13 cellular contexts compared by ENCODE assay signal in the genomic region with DNA sequence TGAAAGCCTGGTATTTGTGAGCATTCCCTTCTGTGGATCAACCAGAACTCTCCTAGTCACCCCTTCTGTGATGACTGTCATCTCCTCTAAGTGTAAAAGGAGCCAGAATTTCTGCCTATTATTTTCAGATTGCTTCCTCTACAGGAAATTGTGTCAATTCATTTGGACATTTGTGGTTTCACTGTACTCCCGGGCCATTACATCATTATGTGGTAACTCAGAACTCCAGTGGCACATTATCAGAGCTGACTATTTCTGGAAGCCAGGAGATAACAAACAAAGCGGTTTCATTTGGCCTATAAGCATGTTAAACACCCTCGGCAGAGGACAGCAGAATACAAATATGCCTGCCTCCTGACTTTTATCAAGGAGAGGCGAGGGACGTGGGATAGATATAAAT.
DNase-seq lines count a peak whose midpoint lies in the region; ATAC-seq and TF ChIP-seq lines count a peak whose summit lies in the region.
"Had no signal": no experiment of that assay in that cellular context is flagged by ENCODE, and none has a peak within 500 bp of the region (broad histone marks: within the 10 kb centered on the region; RNA-seq: fewer than 3 reads in every experiment).

No MANE protein-coding gene starts in this region.

- intact Hi-C loops in activated CD8-positive, alpha-beta T cell treated with anti-CD3 and anti-CD28 coated beads for 36 hours (cut with micrococcal nuclease): no loop called here

- H3K4me1 Mint-ChIP-seq in activated CD8-positive, alpha-beta T cell treated with anti-CD3 and anti-CD28 coated beads for 36 hours (ENCODE audit: low read depth): no peaks in the 10 kb centered on the region
- H3K4me1 Mint-ChIP-seq in immature natural killer cell: no peaks in the 10 kb centered on the region
- H3K4me1 Mint-ChIP-seq: T-helper 17 cell had no signal

- DNase-seq in EH (ENCODE audit: low read depth) (peak; percentile 45), NB4 (ENCODE audit: low read depth) (peak; percentile 49), cardiac fibroblast (ENCODE audit: low read depth in 2 of 2) (peak; percentile 62 to 72), lung microvascular endothelial cell (ENCODE audit: low read depth in 2 of 2) (peak; percentile 13 to 44), NCI-H510A (lab: John Stamatoyannopoulos, UW) (no peak), immature natural killer cell (no peak)
- no peak for DNase-seq in activated CD8-positive, alpha-beta T cell treated with anti-CD3 and anti-CD28 coated beads for 36 hours
- no peak for DNase-seq in activated naive CD4-positive, alpha-beta T cell (lab: John Stamatoyannopoulos, UW)
- DNase-seq: Calu3, islet precursor cell, MM.1S, T-helper 17 cell had no signal

- H3K9me3 Mint-ChIP-seq in activated CD8-positive, alpha-beta T cell treated with anti-CD3 and anti-CD28 coated beads for 36 hours: peaks cover 1% of the 10 kb centered on the region
- H3K9me3 Mint-ChIP-seq in immature natural killer cell: peaks cover 0 to 19% (median 2%) of the 10 kb centered on the region in 6 donors

- CTCF ChIA-PET in activated CD8-positive, alpha-beta T cell treated with anti-CD3 and anti-CD28 coated beads for 36 hours (lab: Charles Lee): no interaction called here

- H3K4me3 ChIP-seq in NB4 (ENCODE audit: low read depth, low read length): no peak overlapping the region
- H3K4me3 ChIP-seq in cardiac fibroblast (replicated peaks in 1 of 2; ENCODE audit: low read depth in 2 of 2, low read length in 2 of 2): no peak overlapping the region
- H3K4me3 ChIP-seq: vagina had no signal

- POLR2A ChIA-PET in activated CD8-positive, alpha-beta T cell treated with anti-CD3 and anti-CD28 coated beads for 36 hours (lab: Charles Lee): no interaction called here

- no peak overlapping the region for H3K27ac Mint-ChIP-seq in activated CD8-positive, alpha-beta T cell treated with anti-CD3 and anti-CD28 coated beads for 36 hours
- no peak overlapping the region for H3K27ac Mint-ChIP-seq in immature natural killer cell
- H3K27ac Mint-ChIP-seq: T-helper 17 cell had no signal

- ATAC-seq in activated CD8-positive, alpha-beta T cell treated with anti-CD3 and anti-CD28 coated beads for 36 hours: no peak
- ATAC-seq: T-helper 17 cell had no signal

- H3K4me3 Mint-ChIP-seq in activated CD8-positive, alpha-beta T cell treated with anti-CD3 and anti-CD28 coated beads for 36 hours: no peak overlapping the region
- H3K4me3 Mint-ChIP-seq in immature natural killer cell: no peak overlapping the region
- H3K4me3 Mint-ChIP-seq: T-helper 17 cell had no signal

- H3K27me3 Mint-ChIP-seq in activated CD8-positive, alpha-beta T cell treated with anti-CD3 and anti-CD28 coated beads for 36 hours: no peaks in the 10 kb centered on the region
- peaks cover 0 to 5% (median 2%) of the 10 kb centered on the region in 3 donors for H3K27me3 Mint-ChIP-seq in immature natural killer cell (ENCODE audit: low read depth in 3 of 3)
- H3K27me3 Mint-ChIP-seq: T-helper 17 cell had no signal

- no peaks in the 10 kb centered on the region for H3K36me3 Mint-ChIP-seq in activated CD8-positive, alpha-beta T cell treated with anti-CD3 and anti-CD28 coated beads for 36 hours (ENCODE audit: low read depth)
- H3K36me3 Mint-ChIP-seq in immature natural killer cell: no peaks in the 10 kb centered on the region

- TF ChIP-seq POLR2A in NB4 (IDR thresholded peaks at IDR 0.05; ENCODE audit: extremely low read depth, insufficient read length): no peak

- TF ChIP-seq CTCF in NB4 (IDR thresholded peaks at IDR 0.05; ENCODE audit: low read depth, low read length) (no peak), cardiac fibroblast (IDR thresholded peaks at IDR 0.05; ENCODE audit: low read depth, low read length) (no peak)
- no peak for TF ChIP-seq CTCF in activated CD8-positive, alpha-beta T cell treated with anti-CD3 and anti-CD28 coated beads for 36 hours (IDR thresholded peaks at IDR 0.05)

Comparison
In these comparisons a context has a peak if more than half of its experiments do, and no peak if none do; other contexts are left out.
1. DNase-seq: peak in EH (single experiment), NB4 (single experiment), cardiac fibroblast (2 of 2) and lung microvascular endothelial cell (2 of 2); none in NCI-H510A (single experiment), activated CD8-positive, alpha-beta T cell treated with anti-CD3 and anti-CD28 coated beads for 36 hours (single experiment), activated naive CD4-positive, alpha-beta T cell (0 of 4) and immature natural killer cell (0 of 3).